In the genomic region with DNA sequence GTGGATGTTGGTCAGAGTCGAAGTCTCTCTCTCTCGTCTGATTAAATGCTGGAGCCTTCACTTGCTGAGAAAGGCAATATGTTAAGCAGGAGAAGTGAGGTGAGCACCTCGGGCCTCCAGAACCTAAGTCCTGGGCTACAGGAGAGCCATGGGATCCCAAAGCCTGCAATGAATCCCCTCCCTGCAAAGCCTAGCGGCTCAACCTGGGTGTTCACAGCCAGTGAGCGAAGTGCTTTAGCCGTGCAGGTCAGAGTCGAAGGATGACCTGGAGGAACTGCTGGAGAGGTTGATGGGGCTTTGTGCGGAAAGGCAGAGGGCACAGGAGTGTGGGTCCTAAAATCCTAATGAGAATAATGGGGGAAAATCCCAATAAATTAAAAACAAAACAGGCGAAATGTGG, we compare ENCODE assay signal across 17 cellular contexts.
DNase-seq lines count a peak whose midpoint lies in the region; ATAC-seq and TF ChIP-seq lines count a peak whose summit lies in the region.
"Had no signal": no experiment of that assay in that cellular context is flagged by ENCODE, and none has a peak within 500 bp of the region (broad histone marks: within the 10 kb centered on the region; RNA-seq: fewer than 3 reads in every experiment).

No MANE protein-coding gene starts in this region.

- TF ChIP-seq CTCF in OCI-LY7 (conservative IDR thresholded peaks at IDR 0.05; ENCODE audit: low read length) (no peak), MCF 10A (IDR thresholded peaks at IDR 0.05; ENCODE audit: unreplicated experiment) (no peak)

- POLR2A ChIA-PET in OCI-LY7 (lab: Charles Lee), result interaction anchor here (0.5 to 0.8 kb wide), 2 partner anchors 16 to 1954 kb away, joined by 3 to 4 read pairs; no protein-coding TSS in a partner anchor
- POLR2A ChIA-PET in MCF 10A (lab: Yijun Ruan, JAX), result no interaction called here

- H3K9me3 Mint-ChIP-seq in memory B cell (peaks cover 10% of the 10 kb centered on the region), MCF 10A (ENCODE audit: unreplicated experiment) (no peaks in the 10 kb centered on the region)
- H3K9me3 Mint-ChIP-seq: HFFc6 had no signal

- H3K4me3 ChIP-seq in H7 (ENCODE audit: insufficient read depth, low read depth, low read length) (no peak overlapping the region), OCI-LY7 (ENCODE audit: low read depth, low read length, poor library complexity, severe bottlenecking) (no peak overlapping the region)
- H3K4me3 ChIP-seq: BLaER1, GM23248, HAP-1 had no signal

- no peaks in the 10 kb centered on the region for H3K9me2 ChIP-seq in OCI-LY7 (ENCODE audit: insufficient read depth, low read length)

- no TSS peak for BruUV-seq in OCI-LY7 (replicated peaks; lab: Mats Ljungman, UMichigan)
- BruUV-seq in MCF 10A (replicated peaks; lab: Mats Ljungman, UMichigan), result no TSS peak

- peaks cover 10% of the 10 kb centered on the region for H3K36me3 Mint-ChIP-seq in memory B cell
- no peaks in the 10 kb centered on the region for H3K36me3 Mint-ChIP-seq in MCF 10A (ENCODE audit: insufficient read depth, unreplicated experiment)
- H3K36me3 Mint-ChIP-seq: CD4-positive, CD25-positive, alpha-beta regulatory T cell; CD8-positive, alpha-beta T cell had no signal

- no peaks in the 10 kb centered on the region for H3K36me3 ChIP-seq in H7 (replicated peaks; ENCODE audit: control insufficient read depth, insufficient read depth, low read length)
- H3K36me3 ChIP-seq in OCI-LY7 (ENCODE audit: insufficient read depth, low read length), result no peaks in the 10 kb centered on the region
- H3K36me3 ChIP-seq: BLaER1, HAP-1 had no signal

- H3K4me3 Mint-ChIP-seq in memory B cell (no peak overlapping the region), MCF 10A (ENCODE audit: unreplicated experiment) (no peak overlapping the region)
- H3K4me3 Mint-ChIP-seq: CD4-positive, CD25-positive, alpha-beta regulatory T cell; CD8-positive, alpha-beta T cell; HFFc6 had no signal

- no peaks in the 10 kb centered on the region for H3K27me3 Mint-ChIP-seq in memory B cell
- peaks cover 69% of the 10 kb centered on the region for H3K27me3 Mint-ChIP-seq in MCF 10A (ENCODE audit: insufficient read depth, unreplicated experiment)

- H3K79me2 ChIP-seq in OCI-LY7 (ENCODE audit: insufficient read depth, low read depth, low read length), result no peaks in the 10 kb centered on the region

- peaks cover 63% of the 10 kb centered on the region for H3K4me1 ChIP-seq in OCI-LY7 (ENCODE audit: insufficient read depth, low read length, poor library complexity, severe bottlenecking)
- H3K4me1 ChIP-seq: Caco-2, HAP-1 had no signal

- H3K27me3 ChIP-seq in H7 (ENCODE audit: control insufficient read depth, insufficient read depth, low read length), result no peaks in the 10 kb centered on the region
- H3K27me3 ChIP-seq: BLaER1 had no signal

- intact Hi-C loops in OCI-LY7 (cut with micrococcal nuclease; ENCODE audit: unreplicated experiment) (loop anchor here (10.0 kb wide), 1 partner anchor 1898 kb away; no protein-coding TSS in a partner anchor), MCF 10A (cut with micrococcal nuclease) (no loop called here)

- peak overlapping the region; percentile 98 for H3K27ac ChIP-seq in OCI-LY7 (ENCODE audit: low read depth, low read length, poor library complexity, severe bottlenecking)
- H3K27ac ChIP-seq: BLaER1, C4-2B, GM23248 had no signal

- peak overlapping the region; percentile 87 for H3K4me2 ChIP-seq in OCI-LY7 (ENCODE audit: low read length)
- H3K4me2 ChIP-seq: BLaER1 had no signal

- peak overlapping the region; percentile 25 for H3K27ac Mint-ChIP-seq in memory B cell
- H3K27ac Mint-ChIP-seq in MCF 10A (ENCODE audit: low read depth, unreplicated experiment), result no peak overlapping the region
- H3K27ac Mint-ChIP-seq: CD4-positive, CD25-positive, alpha-beta regulatory T cell; CD8-positive, alpha-beta T cell; HFFc6 had no signal

- CTCF ChIA-PET in OCI-LY7 (lab: Charles Lee; ENCODE audit: unreplicated experiment) (no interaction called here), MCF 10A (lab: Yijun Ruan, JAX) (interaction anchor here (0.5 to 1.6 kb wide), 2 partner anchors 46 to 62 kb away, joined by 3 to 4 read pairs; no protein-coding TSS in a partner anchor)

- H2AFZ ChIP-seq in OCI-LY7 (ENCODE audit: low read length), result peak overlapping the region; percentile 85; the same call in 1 of the 2 replicates
- H2AFZ ChIP-seq: GM23248 had no signal

- H3K4me1 Mint-ChIP-seq in memory B cell (peaks cover 24% of the 10 kb centered on the region), MCF 10A (ENCODE audit: insufficient read depth, unreplicated experiment) (peaks cover 8% of the 10 kb centered on the region)
- H3K4me1 Mint-ChIP-seq: CD4-positive, CD25-positive, alpha-beta regulatory T cell had no signal

- DNase-seq in H7 (peak; percentile 72), OCI-LY7 (ENCODE audit: low spot score) (no peak), memory B cell (ENCODE audit: low spot score in 2 of 2) (no peak), NCI-H1092 (lab: John Stamatoyannopoulos, UW) (no peak), NCI-H2171 treated with DMSO at 0.1 percent for 48 hours (lab: John Stamatoyannopoulos, UW) (no peak), MCF 10A (ENCODE audit: unreplicated experiment) (no peak)
- DNase-seq: Caco-2; CD4-positive, CD25-positive, alpha-beta regulatory T cell; CD8-positive, alpha-beta T cell; DMS153; DND-41; GM23248; HFFc6 had no signal

- ATAC-seq in memory B cell (ENCODE audit: low read depth) (no peak), GM19035 (IDR thresholded peaks at IDR 0.05; ENCODE audit: unreplicated experiment) (no peak)
- ATAC-seq: CD8-positive, alpha-beta T cell had no signal

- no peaks in the 10 kb centered on the region for H4K20me1 ChIP-seq in OCI-LY7 (ENCODE audit: insufficient read depth, low read length)

- H3K9me3 ChIP-seq in OCI-LY7 (ENCODE audit: low read length), result no peaks in the 10 kb centered on the region
- H3K9me3 ChIP-seq: Caco-2, HAP-1 had no signal
